1 cellular context compared by ENCODE assay signal in genomic region chr22:19195796-19196731, GRCh38.
A peak's percentile ranks its signal among the peaks of the same experiment; 100 is the strongest.
TF ChIP-seq lines count a peak whose summit lies in the region.

No MANE protein-coding gene starts in this region.

TF ChIP-seq in K562, 482 proteins besides CTCF, POLR2A, EP300 and RAD21 (continues in another document):
- TF ChIP-seq ZNF512 (tag; IDR thresholded peaks at IDR 0.05) (no peak), ZBTB7A (IDR thresholded peaks at IDR 0.05; ENCODE audit: borderline replicate concordance, control insufficient read depth, low read depth, low read length) (peak; percentile 34; the same call in 1 of the 2 replicates), PURB (CRISPR knock-in tag; IDR thresholded peaks at IDR 0.05; ENCODE audit: low read depth) (0 out of 2 replicates have a peak, but pooled peaks have one; percentile 83), E2F1 (CRISPR knock-in tag; IDR thresholded peaks at IDR 0.05) (no peak), AFF4 (CRISPR knock-in tag; IDR thresholded peaks at IDR 0.05) (no peak), CTCFL (IDR thresholded peaks at IDR 0.05; ENCODE audit: borderline replicate concordance, insufficient read depth, low read depth, low read length, poor library complexity, severe bottlenecking) (no peak), KLF13 (tag; IDR thresholded peaks at IDR 0.05; ENCODE audit: borderline replicate concordance, low read depth) (no peak), KHSRP (IDR thresholded peaks at IDR 0.05) (no peak), IRF9 (tag; IDR thresholded peaks at IDR 0.05) (no peak), TSC22D4 (tag; IDR thresholded peaks at IDR 0.05) (peak; percentile 11; the same call in 1 of the 2 replicates), ZNF263 (CRISPR knock-in tag; IDR thresholded peaks at IDR 0.05; ENCODE audit: borderline replicate concordance) (no peak), BCOR (IDR thresholded peaks at IDR 0.05) (no peak), RHOXF2B (CRISPR knock-in tag; conservative IDR thresholded peaks at IDR 0.05) (no peak), FOXA3 (CRISPR knock-in tag; conservative IDR thresholded peaks at IDR 0.05 in 1 of 2, IDR thresholded peaks at IDR 0.05 in 1 of 2) (peak in 1 of 2 experiments; percentile 71; a peak in 2 of 4 replicates), HMBOX1 (IDR thresholded peaks at IDR 0.05) (no peak), ATF2 (CRISPR knock-in tag; IDR thresholded peaks at IDR 0.05) (peak; percentile 55; the same call in 1 of the 2 replicates), ZC3H4 (CRISPR knock-in tag; IDR thresholded peaks at IDR 0.05; ENCODE audit: borderline replicate concordance) (peak; percentile 24; the same call in 1 of the 2 replicates), MAZ (CRISPR knock-in tag; conservative IDR thresholded peaks at IDR 0.05 in 1 of 2, IDR thresholded peaks at IDR 0.05 in 1 of 2) (peak in 1 of 2 experiments; percentile 32; a peak in 1 of 4 replicates), ZNF586 (CRISPR knock-in tag; conservative IDR thresholded peaks at IDR 0.05) (no peak), GATA2 (CRISPR knock-in tag; IDR thresholded peaks at IDR 0.05) (no peak), CBFB (CRISPR knock-in tag; IDR thresholded peaks at IDR 0.05) (no peak), NCOA2 (IDR thresholded peaks at IDR 0.05; ENCODE audit: partially characterized antibody in 2 of 2) (no peak), ZNF384 (IDR thresholded peaks at IDR 0.05; ENCODE audit: low read depth, low read length) (peak; percentile 37; the same call in 1 of the 2 replicates), MED1 (CRISPR knock-in tag; IDR thresholded peaks at IDR 0.05; ENCODE audit: borderline replicate concordance) (peak; percentile 64; the same call in 1 of the 2 replicates), SMAD2 (IDR thresholded peaks at IDR 0.05; ENCODE audit: low read depth, low read length) (no peak), KDM4B (IDR thresholded peaks at IDR 0.05; ENCODE audit: borderline replicate concordance in 2 of 2, low read depth in 1 of 2) (no peak), RBM25 (IDR thresholded peaks at IDR 0.05; ENCODE audit: low read depth, low read length, severe bottlenecking) (no peak), STAG1 (CRISPR knock-in tag; IDR thresholded peaks at IDR 0.05; ENCODE audit: borderline replicate concordance) (peak; percentile 38), SNAPC5 (CRISPR knock-in tag; IDR thresholded peaks at IDR 0.05) (no peak), RERE (CRISPR knock-in tag; IDR thresholded peaks at IDR 0.05; ENCODE audit: borderline replicate concordance) (no peak), ZNF696 (CRISPR knock-in tag; conservative IDR thresholded peaks at IDR 0.05) (no peak), SAP30 (IDR thresholded peaks at IDR 0.05; ENCODE audit: borderline replicate concordance, insufficient read depth, low read depth, low read length, poor library complexity, severe bottlenecking) (no peak), RUNX1 (IDR thresholded peaks at IDR 0.05; ENCODE audit: low read depth) (0 out of 2 replicates have a peak, but pooled peaks have one; percentile 64), HMGXB4 (CRISPR knock-in tag; IDR thresholded peaks at IDR 0.05) (0 out of 2 replicates have a peak, but pooled peaks have one; percentile 66), ZBTB9 (CRISPR knock-in tag; IDR thresholded peaks at IDR 0.05) (peak; percentile 93), ZNF699 (CRISPR knock-in tag; IDR thresholded peaks at IDR 0.05; ENCODE audit: insufficient replicate concordance) (no peak)
